ENCODE assay signal across 26 cellular contexts in genomic region chr6:23021487-23021886, GRCh38.
"Had no signal": no experiment of that assay in that cellular context is flagged by ENCODE, and none has a peak within 500 bp of the region (broad histone marks: within the 10 kb centered on the region; RNA-seq: fewer than 3 reads in every experiment).

No MANE protein-coding gene starts in this region.

- H3K4me3 ChIP-seq: colonic mucosa, coronary artery, dorsolateral prefrontal cortex, esophagus muscularis mucosa, esophagus squamous epithelium, gastrocnemius medialis, gastroesophageal sphincter, heart left ventricle, heart right ventricle had no signal

- DNase-seq: colonic mucosa; cortex of kidney; dermis blood vessel endothelial cell; dorsolateral prefrontal cortex; effector CD4-positive, alpha-beta T cell; effector CD8-positive, alpha-beta T cell; effector memory CD4-positive, alpha-beta T cell; effector memory CD8-positive, alpha-beta T cell; endodermal cell; erythroblast; esophagus squamous epithelium; foreskin fibroblast; foreskin melanocyte; gastrocnemius medialis; glutamatergic neuron; head of caudate nucleus; heart left ventricle; heart right ventricle had no signal

- H3K27ac ChIP-seq: colonic mucosa, coronary artery, dorsolateral prefrontal cortex, epithelial cell of prostate, esophagus muscularis mucosa, esophagus squamous epithelium, gastrocnemius medialis, gastroesophageal sphincter, heart left ventricle, heart right ventricle had no signal

- H3K4me1 ChIP-seq: colonic mucosa, esophagus muscularis mucosa, esophagus squamous epithelium, gastrocnemius medialis, gastroesophageal sphincter, heart left ventricle, heart right ventricle had no signal

- H3K9me3 ChIP-seq: colonic mucosa, esophagus muscularis mucosa, esophagus squamous epithelium, gastrocnemius medialis, gastroesophageal sphincter had no signal

- H3K27me3 ChIP-seq: colonic mucosa, dorsolateral prefrontal cortex, esophagus muscularis mucosa, esophagus squamous epithelium, gastrocnemius medialis, gastroesophageal sphincter, heart left ventricle, heart right ventricle had no signal

- H3K36me3 ChIP-seq: colonic mucosa, esophagus muscularis mucosa, esophagus squamous epithelium, gastrocnemius medialis, gastroesophageal sphincter, heart left ventricle, heart right ventricle had no signal

- ATAC-seq: effector memory CD8-positive, alpha-beta T cell; esophagus mucosa; gastrocnemius medialis; gastroesophageal sphincter; heart left ventricle; heart right ventricle had no signal

- FAIRE-seq: colon, endothelial cell of umbilical vein, frontal cortex had no signal
